2 cellular contexts compared by ENCODE assay signal in genomic region chr12:76206677-76207072, GRCh38.
TF ChIP-seq lines count a peak whose summit lies in the region.

No MANE protein-coding gene starts in this region.

TF ChIP-seq in K562, 482 proteins besides CTCF, POLR2A, EP300 and RAD21 (continued from another document and continues in another):
- TF ChIP-seq, protein P1, sequence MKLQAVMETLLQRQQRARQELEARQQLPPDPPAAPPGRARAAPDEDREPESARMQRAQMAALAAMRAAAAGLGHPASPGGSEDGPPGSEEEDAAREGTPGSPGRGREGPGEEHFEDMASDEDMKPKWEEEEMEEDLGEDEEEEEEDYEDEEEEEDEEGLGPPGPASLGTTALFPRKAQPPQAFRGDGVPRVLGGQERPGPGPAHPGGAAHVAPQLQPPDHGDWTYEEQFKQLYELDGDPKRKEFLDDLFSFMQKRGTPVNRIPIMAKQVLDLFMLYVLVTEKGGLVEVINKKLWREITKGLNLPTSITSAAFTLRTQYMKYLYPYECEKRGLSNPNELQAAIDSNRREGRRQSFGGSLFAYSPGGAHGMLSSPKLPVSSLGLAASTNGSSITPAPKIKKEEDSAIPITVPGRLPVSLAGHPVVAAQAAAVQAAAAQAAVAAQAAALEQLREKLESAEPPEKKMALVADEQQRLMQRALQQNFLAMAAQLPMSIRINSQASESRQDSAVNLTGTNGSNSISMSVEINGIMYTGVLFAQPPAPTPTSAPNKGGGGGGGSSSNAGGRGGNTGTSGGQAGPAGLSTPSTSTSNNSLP (IDR thresholded peaks at IDR 0.05; ENCODE audit: borderline replicate concordance, low read depth, low read length) = peak; percentile 42; the same call in 1 of the 2 replicates
- TF ChIP-seq NFIC (IDR thresholded peaks at IDR 0.05) (peak; percentile 61), KLF16 (IDR thresholded peaks at IDR 0.05) (peak; percentile 72; the same call in 1 of the 2 replicates), ZFP1 (CRISPR knock-in tag; IDR thresholded peaks at IDR 0.05) (peak; percentile 97), STAT5B (CRISPR knock-in tag; IDR thresholded peaks at IDR 0.05) (no peak), MECOM (CRISPR knock-in tag; IDR thresholded peaks at IDR 0.05) (peak; percentile 66; the same call in 1 of the 2 replicates), POLR2AphosphoS5 (IDR thresholded peaks at IDR 0.05; ENCODE audit: control insufficient read depth, insufficient read depth, low read depth, low read length) (peak; percentile 47; the same call in 1 of the 2 replicates), CCNT2 (IDR thresholded peaks at IDR 0.05; ENCODE audit: borderline replicate concordance, extremely low read depth, insufficient read length, low read depth, low read length) (peak; percentile 20), ZBTB40 (IDR thresholded peaks at IDR 0.05) (no peak), ZBTB40 (CRISPR knock-in tag; IDR thresholded peaks at IDR 0.05) (no peak), ARID1B (IDR thresholded peaks at IDR 0.05) (peak; percentile 90), CBFA2T2 (conservative IDR thresholded peaks at IDR 0.05) (peak; percentile 88), NR2C1 (IDR thresholded peaks at IDR 0.05) (no peak), NR2C1 (tag; IDR thresholded peaks at IDR 0.05) (0 out of 2 replicates have a peak, but pooled peaks have one; percentile 10), TFE3 (CRISPR knock-in tag; IDR thresholded peaks at IDR 0.05) (no peak), GATA2 (CRISPR knock-in tag; IDR thresholded peaks at IDR 0.05) (peak; percentile 55; the same call in 1 of the 2 replicates), PML (IDR thresholded peaks at IDR 0.05; ENCODE audit: low read length) (0 out of 2 replicates have a peak, but pooled peaks have one; percentile 27)

TF ChIP-seq in SK-N-SH, 30 proteins besides CTCF, POLR2A, EP300 and RAD21 (continued from another document):
- TF ChIP-seq TEAD4 (IDR thresholded peaks at IDR 0.05; ENCODE audit: borderline replicate concordance, insufficient read depth) = no peak
- TF ChIP-seq GABPA (IDR thresholded peaks at IDR 0.05; ENCODE audit: low read depth) = no peak
- TF ChIP-seq NFIC (IDR thresholded peaks at IDR 0.05; ENCODE audit: borderline replicate concordance) = no peak
- TF ChIP-seq, protein P2, sequence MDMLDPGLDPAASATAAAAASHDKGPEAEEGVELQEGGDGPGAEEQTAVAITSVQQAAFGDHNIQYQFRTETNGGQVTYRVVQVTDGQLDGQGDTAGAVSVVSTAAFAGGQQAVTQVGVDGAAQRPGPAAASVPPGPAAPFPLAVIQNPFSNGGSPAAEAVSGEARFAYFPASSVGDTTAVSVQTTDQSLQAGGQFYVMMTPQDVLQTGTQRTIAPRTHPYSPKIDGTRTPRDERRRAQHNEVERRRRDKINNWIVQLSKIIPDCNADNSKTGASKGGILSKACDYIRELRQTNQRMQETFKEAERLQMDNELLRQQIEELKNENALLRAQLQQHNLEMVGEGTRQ (IDR thresholded peaks at IDR 0.05; ENCODE audit: borderline replicate concordance, low read depth, low read length) = no peak
- TF ChIP-seq TAF1 (IDR thresholded peaks at IDR 0.05; ENCODE audit: borderline replicate concordance, low read depth, low read length) = no peak
- TF ChIP-seq SMC3 (IDR thresholded peaks at IDR 0.05; ENCODE audit: low read depth, low read length) = no peak
- TF ChIP-seq FOXM1 (IDR thresholded peaks at IDR 0.05; ENCODE audit: low read depth) = no peak
- no peak for TF ChIP-seq MXI1 (IDR thresholded peaks at IDR 0.05; ENCODE audit: low read depth, low read length)
- TF ChIP-seq YY1 (IDR thresholded peaks at IDR 0.05; ENCODE audit: low read depth) = no peak
- TF ChIP-seq MAX (IDR thresholded peaks at IDR 0.05; ENCODE audit: low read depth) = no peak
- TF ChIP-seq RFX5 (IDR thresholded peaks at IDR 0.05; ENCODE audit: low read length) = no peak
